In the genomic region with DNA sequence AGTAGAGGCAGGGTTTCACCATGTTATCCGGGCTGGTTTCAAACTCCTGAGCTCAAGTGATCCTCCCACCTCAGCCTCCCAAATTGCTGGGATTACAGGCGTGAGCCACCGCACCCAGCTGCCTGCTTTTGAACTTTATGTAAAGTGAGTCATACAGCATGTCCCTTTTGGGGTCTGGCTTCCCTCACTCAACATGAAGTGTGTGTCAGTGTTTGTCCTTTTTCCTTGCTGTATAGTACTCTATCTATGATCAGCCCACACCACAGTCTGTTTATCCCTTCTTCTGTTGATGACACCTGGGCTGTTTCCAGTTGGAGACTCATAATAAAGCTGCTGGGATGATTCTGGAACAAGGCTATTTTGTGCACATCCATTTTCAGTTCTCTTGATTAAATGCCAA, we compare ENCODE assay signal across 24 cellular contexts. TPM values are rescaled to one million over a fixed set of nuclear protein-coding genes. Genes with fewer than 3 reads are reported as not detected.
"Had no signal": no experiment of that assay in that cellular context is flagged by ENCODE, and none has a peak within 500 bp of the region (broad histone marks: within the 10 kb centered on the region; RNA-seq: fewer than 3 reads in every experiment).

No MANE protein-coding gene starts in this region.

- H3K9me3 ChIP-seq: colonic mucosa, esophagus squamous epithelium, heart left ventricle, neutrophil, ovary, prostate gland, stomach, suprapubic skin, tibial nerve had no signal

- ATAC-seq: activated T-helper 17 cell treated with anti-CD3 and anti-CD28 coated beads, Interleukin-2, amount 50 U/mL, for 72 hours; heart left ventricle had no signal

- H3K9me3 Mint-ChIP-seq: activated T-cell treated with anti-CD3 and anti-CD28 coated beads, Interleukin-2, amount 50 U/mL, for 24 hours; activated T-helper 17 cell treated with anti-CD3 and anti-CD28 coated beads, Interleukin-2, amount 50 U/mL, for 72 hours; endodermal cell; nephron had no signal

- H3K27ac Mint-ChIP-seq: activated naive CD8-positive, alpha-beta T cell; activated T-cell treated with anti-CD3 and anti-CD28 coated beads, Interleukin-2, amount 50 U/mL, for 24 hours; activated T-helper 17 cell treated with anti-CD3 and anti-CD28 coated beads, Interleukin-2, amount 50 U/mL, for 72 hours; endodermal cell; nephron had no signal

- H3K4me3 Mint-ChIP-seq: activated naive CD8-positive, alpha-beta T cell; activated T-cell treated with anti-CD3 and anti-CD28 coated beads, Interleukin-2, amount 50 U/mL, for 24 hours; activated T-helper 17 cell treated with anti-CD3 and anti-CD28 coated beads, Interleukin-2, amount 50 U/mL, for 72 hours; nephron had no signal

- H3K27me3 ChIP-seq: ovary had no signal

- H3K4me3 ChIP-seq: dorsolateral prefrontal cortex, esophagus squamous epithelium, heart left ventricle, ovary, prostate gland, stomach, suprapubic skin had no signal

- H3K36me3 ChIP-seq: colonic mucosa, esophagus squamous epithelium, heart left ventricle, neutrophil, ovary, prostate gland, stomach, suprapubic skin, tibial nerve had no signal

- H3K27ac ChIP-seq: colonic mucosa, dorsolateral prefrontal cortex, esophagus squamous epithelium, heart left ventricle, neutrophil, ovary, prostate gland, stomach, suprapubic skin, tibial nerve had no signal

- DNase-seq: activated CD8-positive, alpha-beta memory T cell treated with anti-CD3 and anti-CD28 coated beads for 24 hours; activated CD8-positive, alpha-beta memory T cell treated with anti-CD3 and anti-CD28 coated beads, Interleukin-2, amount 50 U/mL, for 4 hours; activated naive CD4-positive, alpha-beta T cell; activated T-cell treated with anti-CD3 and anti-CD28 coated beads, Interleukin-2, amount 50 U/mL, for 24 hours; amniotic stem cell; colonic mucosa; dorsolateral prefrontal cortex; endodermal cell; esophagus squamous epithelium; heart left ventricle; ovary; stimulated activated CD4-positive, alpha-beta T cell treated with anti-CD3 and anti-CD28 coated beads, Interleukin-2, amount 100 ng/mL, for 48 hours; stimulated activated CD8-positive, alpha-beta memory T cell treated with anti-CD3 and anti-CD28 coated beads, Interleukin-4, amount 100 ng/mL, for 48 hours; stomach had no signal

- H3K4me1 ChIP-seq: prostate gland had no signal

- FAIRE-seq: bronchial epithelial cell, islet of Langerhans, TTC549 had no signal

RNA-seq across cellular contexts. Expression of gene SPIB, which starts 2.1 kb away (rescaled TPM):
- total RNA-seq: bronchial epithelial cell, prostate gland, suprapubic skin had no signal

RNA-seq across cellular contexts. Expression of gene MYBPC2, which starts 11.9 kb away (rescaled TPM):
- total RNA-seq: bronchial epithelial cell, colonic mucosa, stomach had no signal
